8 cellular contexts compared by ENCODE assay signal in genomic region chr21:45138199-45139002, GRCh38.
DNase-seq lines count a peak whose midpoint lies in the region; ATAC-seq lines count a peak whose summit lies in the region.

No MANE protein-coding gene starts in this region.

- H3K36me3 ChIP-seq in SJCRH30 = no peaks in the 10 kb centered on the region

- H3K27ac ChIP-seq in SJCRH30 = no peak overlapping the region

- H3K4me1 ChIP-seq in SJCRH30 = peaks cover 32% of the 10 kb centered on the region

- H3K27me3 ChIP-seq in SJCRH30 = no peaks in the 10 kb centered on the region

- DNase-seq in COLO668 (lab: John Stamatoyannopoulos, UW; ENCODE audit: unreplicated experiment) (peak; percentile 70), HPDE6-E6E7 (ENCODE audit: extremely low spot score) (peak; percentile 25), SJCRH30 (peak; percentile 73 to 86), glomerular visceral epithelial cell (ENCODE audit: extremely low spot score) (peak; percentile 48), renal cortical epithelial cell (ENCODE audit: low read depth) (peak; percentile 23)
- DNase-seq in activated effector memory CD4-positive, alpha-beta T cell treated with Interleukin-2 at 50 U/mL for 16 hours = peak; percentile 48

- H3K9me3 ChIP-seq in SJCRH30 (replicated peaks) = no peaks in the 10 kb centered on the region

- no peak overlapping the region for H3K4me3 ChIP-seq in SJCRH30

- ATAC-seq in GM18858 (IDR thresholded peaks at IDR 0.05; ENCODE audit: unreplicated experiment) (no peak), GM21515 (IDR thresholded peaks at IDR 0.05; ENCODE audit: unreplicated experiment) (no peak)

Comparison
In these comparisons a context has a peak if more than half of its experiments do, and no peak if none do; other contexts are left out.
1. DNase-seq: peak in every context shown above with its lines; median percentile 80 in SJCRH30; 70 in COLO668; 48 in activated effector memory CD4-positive, alpha-beta T cell treated with Interleukin-2 at 50 U/mL for 16 hours; 48 in glomerular visceral epithelial cell; 25 in HPDE6-E6E7; 23 in renal cortical epithelial cell.